Comparison of ENCODE assay signal across 19 cellular contexts in the genomic region with DNA sequence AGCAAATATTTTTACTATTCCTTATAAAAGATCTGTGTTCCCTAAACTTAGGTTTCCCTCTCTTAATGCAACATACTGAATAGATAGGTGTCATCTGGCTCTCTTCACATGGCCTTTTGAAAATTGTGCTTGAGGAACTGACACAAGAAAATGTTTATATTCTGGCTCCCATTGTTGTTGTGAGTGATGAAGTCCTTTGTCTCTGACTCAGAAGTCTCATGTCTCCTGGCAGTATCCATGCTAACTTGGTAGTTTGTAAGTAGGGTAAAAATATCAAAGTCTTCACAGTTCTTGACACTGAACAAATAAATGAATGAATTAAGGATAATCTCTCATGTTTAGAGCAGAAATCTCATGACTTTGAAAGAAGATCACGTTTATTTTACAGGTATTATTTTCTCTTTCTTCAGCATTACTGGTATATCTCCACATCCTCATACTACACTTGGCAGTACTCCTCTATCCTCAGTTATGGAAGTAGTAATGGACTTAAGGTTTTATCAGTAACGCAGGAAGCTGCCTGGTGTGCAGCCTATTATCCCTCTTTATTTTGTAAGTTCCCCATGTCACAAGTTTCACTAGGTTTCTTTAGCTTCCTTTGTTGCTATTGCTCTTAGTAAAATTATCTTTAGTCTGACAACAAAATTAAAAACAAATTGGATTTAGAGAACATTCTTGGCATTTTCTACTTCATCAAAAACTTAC. TPM values are rescaled to one million over a fixed set of nuclear protein-coding genes. Genes with fewer than 3 reads are reported as not detected.
"Had no signal": no experiment of that assay in that cellular context is flagged by ENCODE, and none has a peak within 500 bp of the region (broad histone marks: within the 10 kb centered on the region; RNA-seq: fewer than 3 reads in every experiment).

No MANE protein-coding gene starts in this region.

- H3K27me3 ChIP-seq: foreskin keratinocyte, hepatocyte had no signal

- H3K36me3 ChIP-seq: lower lobe of right lung had no signal

- ATAC-seq: activated CD8-positive, alpha-beta T cell treated with anti-CD3 and anti-CD28 coated beads for 36 hours; left colon; lower lobe of right lung; stimulated activated naive B cell treated with anti-CD40 and anti-IgM and Interleukin-4, amounts not matched to agents 10 μg/mL and 1 μg/mL and 100 μg/mL, for 72 hours; T-cell had no signal

- H3K4me2 ChIP-seq: hepatocyte had no signal

- DNase-seq: activated CD4-positive, alpha-beta T cell treated with anti-CD3 and anti-CD28 coated beads, Interleukin-2, amount 10 ng/mL, durations not matched to agents 24 days and 14 days; activated CD8-positive, alpha-beta T cell treated with anti-CD3 and anti-CD28 coated beads for 36 hours; activated naive CD4-positive, alpha-beta T cell treated with Interleukin-2 at 50 U/mL for 16 hours; activated T-cell treated with anti-CD3 and anti-CD28 coated beads, Interleukin-2, amount 50 U/mL, for 24 hours; anterior cingulate cortex; cerebellar nuclear complex; effector CD8-positive, alpha-beta T cell; left colon; lower lobe of right lung; nephron progenitor cell; nucleus accumbens; retina; stimulated activated naive B cell treated with anti-CD40 and anti-IgM and Interleukin-4, amounts not matched to agents 10 μg/mL and 1 μg/mL and 100 μg/mL, for 72 hours; T-cell had no signal

- FAIRE-seq: bronchial epithelial cell, islet of Langerhans had no signal

- H3K79me2 ChIP-seq: hepatocyte had no signal

- H2AFZ ChIP-seq: hepatocyte had no signal

- H3K4me3 ChIP-seq: hepatocyte, lower lobe of right lung had no signal

- H3K27ac ChIP-seq: foreskin keratinocyte, hepatocyte, lower lobe of right lung had no signal

- H3K9me3 ChIP-seq: lower lobe of right lung had no signal

- H3K4me1 ChIP-seq: foreskin keratinocyte, lower lobe of right lung had no signal

RNA-seq across cellular contexts. Expression of gene PABPC4L, which starts 14.2 kb away (rescaled TPM):
- total RNA-seq: activated CD4-positive, alpha-beta T cell treated with anti-CD3 and anti-CD28 coated beads, Interleukin-2, amount 10 ng/mL, durations not matched to agents 24 days and 14 days; activated CD8-positive, alpha-beta T cell treated with anti-CD3 and anti-CD28 coated beads for 36 hours; activated T-helper 2 cell treated with anti-CD3 and anti-CD28 coated beads, Interferon-gamma antibody, Interleukin-2, Interleukin-4, amounts not matched to agents 10 μg/mL and 5 μg/mL and 100 μg/mL, durations not matched to agents 14 hours and 24 hours and 36 hours had no signal
